ENCODE assay signal across 1 cellular context in genomic region chr21:29299046-29299905, GRCh38.
TF ChIP-seq lines count a peak whose summit lies in the region.

No MANE protein-coding gene starts in this region.

TF ChIP-seq in K562, 482 proteins besides CTCF, POLR2A, EP300 and RAD21 (continued from another document and continues in another):
- TF ChIP-seq THRAP3 (IDR thresholded peaks at IDR 0.05; ENCODE audit: borderline replicate concordance) = 0 out of 2 replicates have a peak, but pooled peaks have one; percentile 15
- peak in 1 of 2 experiments; percentile 38; a peak in 1 of 4 replicates for TF ChIP-seq TEAD1 (CRISPR knock-in tag; IDR thresholded peaks at IDR 0.05)
- peak; percentile 86 for TF ChIP-seq L3MBTL2 (IDR thresholded peaks at IDR 0.05)
- peak; percentile 82 for TF ChIP-seq POLR2G (IDR thresholded peaks at IDR 0.05; ENCODE audit: low read depth, low read length)
- TF ChIP-seq NR2C2 (CRISPR knock-in tag; IDR thresholded peaks at IDR 0.05) = no peak
- peak; percentile 56 for TF ChIP-seq NR2C2 (tag; IDR thresholded peaks at IDR 0.05)
- TF ChIP-seq MTA3 (IDR thresholded peaks at IDR 0.05; ENCODE audit: borderline replicate concordance) = peak; percentile 29; the same call in 1 of the 2 replicates
- peak in 1 of 2 experiments; percentile 72; a peak in 1 of 4 replicates for TF ChIP-seq FOXA3 (CRISPR knock-in tag; conservative IDR thresholded peaks at IDR 0.05 in 1 of 2, IDR thresholded peaks at IDR 0.05 in 1 of 2)
- TF ChIP-seq ETS1 (conservative IDR thresholded peaks at IDR 0.05; ENCODE audit: control insufficient read depth, low read depth, low read length) = no peak; the same call in 1 of the 2 replicates
- peak; percentile 76 for TF ChIP-seq MYC (IDR thresholded peaks at IDR 0.05; ENCODE audit: low read depth, low read length)
- peak; percentile 47; the same call in 1 of the 2 replicates for TF ChIP-seq MYC (CRISPR knock-in tag; IDR thresholded peaks at IDR 0.05; ENCODE audit: borderline replicate concordance, low read depth)
- peak; percentile 46 for TF ChIP-seq GATAD2B (IDR thresholded peaks at IDR 0.05; ENCODE audit: borderline replicate concordance)
- TF ChIP-seq JUNB (CRISPR knock-in tag; conservative IDR thresholded peaks at IDR 0.05) = no peak
- peak; percentile 50; the same call in 1 of the 2 replicates for TF ChIP-seq GTF2E2 (tag; IDR thresholded peaks at IDR 0.05)
- TF ChIP-seq SOX6 (IDR thresholded peaks at IDR 0.05) = peak; percentile 52; the same call in 1 of the 2 replicates
- peak; percentile 95 for TF ChIP-seq AFF4 (CRISPR knock-in tag; IDR thresholded peaks at IDR 0.05)
- TF ChIP-seq NRF1 (conservative IDR thresholded peaks at IDR 0.05 in 1 of 2, IDR thresholded peaks at IDR 0.05 in 1 of 2) = peak; percentile 30 to 50; a peak in 1 of 4 replicates
- TF ChIP-seq ZBTB40 (IDR thresholded peaks at IDR 0.05) = peak; percentile 68
- TF ChIP-seq ZBTB40 (CRISPR knock-in tag; IDR thresholded peaks at IDR 0.05) = no peak
- no peak for TF ChIP-seq NR4A1 (CRISPR knock-in tag; IDR thresholded peaks at IDR 0.05)
- peak; percentile 68; the same call in 1 of the 2 replicates for TF ChIP-seq NR4A1 (tag; IDR thresholded peaks at IDR 0.05)
- no peak for TF ChIP-seq C11orf30 (IDR thresholded peaks at IDR 0.05; ENCODE audit: low read depth)
- TF ChIP-seq SAP30 (IDR thresholded peaks at IDR 0.05; ENCODE audit: borderline replicate concordance, insufficient read depth, low read depth, low read length, poor library complexity, severe bottlenecking) = peak; percentile 20
- peak; percentile 55; the same call in 1 of the 2 replicates for TF ChIP-seq TEAD4 (IDR thresholded peaks at IDR 0.05; ENCODE audit: low read length)
- TF ChIP-seq TEAD4 (CRISPR knock-in tag; IDR thresholded peaks at IDR 0.05; ENCODE audit: borderline replicate concordance) = no peak
- no peak for TF ChIP-seq HIVEP1 (CRISPR knock-in tag; IDR thresholded peaks at IDR 0.05)
- TF ChIP-seq SIN3A (IDR thresholded peaks at IDR 0.05; ENCODE audit: borderline replicate concordance in 2 of 2, control insufficient read depth in 1 of 2, low read depth in 2 of 2, low read length in 2 of 2) = peak in 1 of 2 experiments; percentile 63; a peak in 1 of 4 replicates
- peak; percentile 85 for TF ChIP-seq EGR1 (conservative IDR thresholded peaks at IDR 0.05)
- 0 out of 2 replicates have a peak, but pooled peaks have one; percentile 4 for TF ChIP-seq RNF2 (IDR thresholded peaks at IDR 0.05)
- TF ChIP-seq MBD1 (CRISPR knock-in tag; IDR thresholded peaks at IDR 0.05) = no peak
- TF ChIP-seq MCM3 (IDR thresholded peaks at IDR 0.05) = no peak
- TF ChIP-seq ZNF695 (CRISPR knock-in tag; IDR thresholded peaks at IDR 0.05) = no peak
- no peak for TF ChIP-seq KDM1A (IDR thresholded peaks at IDR 0.05)
- peak; percentile 79; the same call in 1 of the 2 replicates for TF ChIP-seq PREB (CRISPR knock-in tag; IDR thresholded peaks at IDR 0.05)
- 0 out of 2 replicates have a peak, but pooled peaks have one; percentile 7 for TF ChIP-seq HNRNPL (IDR thresholded peaks at IDR 0.05; ENCODE audit: low read depth, low read length)
- TF ChIP-seq ZNF311 (CRISPR knock-in tag; IDR thresholded peaks at IDR 0.05) = 0 out of 2 replicates have a peak, but pooled peaks have one; percentile 55
- 0 out of 4 replicates have a peak, but pooled peaks of 1 of the 2 experiments have one; percentile 40 for TF ChIP-seq ARNT (IDR thresholded peaks at IDR 0.05)
- 0 out of 2 replicates have a peak, but pooled peaks have one; percentile 30 for TF ChIP-seq KDM2B (CRISPR knock-in tag; IDR thresholded peaks at IDR 0.05)
- no peak for TF ChIP-seq JUN (IDR thresholded peaks at IDR 0.05; ENCODE audit: borderline replicate concordance, low read depth, low read length)
- TF ChIP-seq JUN (CRISPR knock-in tag; IDR thresholded peaks at IDR 0.05; ENCODE audit: borderline replicate concordance) = peak; percentile 86; the same call in 1 of the 2 replicates
- no peak for TF ChIP-seq ZNF444 (CRISPR knock-in tag; IDR thresholded peaks at IDR 0.05)
- TF ChIP-seq ZNF518B (CRISPR knock-in tag; IDR thresholded peaks at IDR 0.05) = no peak
- TF ChIP-seq FOSL1 (tag; conservative IDR thresholded peaks at IDR 0.05) = peak; percentile 89
- TF ChIP-seq SMC3 (conservative IDR thresholded peaks at IDR 0.05; ENCODE audit: insufficient read depth, low read depth, low read length) = 0 out of 2 replicates have a peak, but pooled peaks have one; percentile 3
- peak; percentile 2 for TF ChIP-seq HMGN3 (IDR thresholded peaks at IDR 0.05; ENCODE audit: borderline replicate concordance, extremely low read depth, insufficient read length, low read depth, low read length)
